ENCODE assay signal across 8 cellular contexts in genomic region chr1:116372651-116373444, GRCh38. TPM values are rescaled to one million over a fixed set of nuclear protein-coding genes. Genes with fewer than 3 reads are reported as not detected.
DNase-seq lines count a peak whose midpoint lies in the region; ATAC-seq and TF ChIP-seq lines count a peak whose summit lies in the region.

TSS of gene ATP1A1 (plus strand) at chr1:116373244. CDS start at chr1:116373512, 268 bp downstream.

- no peak for TF ChIP-seq CTCF in lung (IDR thresholded peaks at IDR 0.05; ENCODE audit: control extremely low read depth, extremely low read depth)

- no peaks in the 10 kb centered on the region for H3K9me3 ChIP-seq in ectodermal cell (ENCODE audit: control insufficient read depth, low read length)
- H3K9me3 ChIP-seq in lung (ENCODE audit: control insufficient read depth in 2 of 2, insufficient read depth in 1 of 2, low read length in 1 of 2): no peaks in the 10 kb centered on the region

- H3K27me3 ChIP-seq in ectodermal cell (ENCODE audit: control insufficient read depth, insufficient read depth, low read length, poor library complexity, severe bottlenecking): peaks cover 21% of the 10 kb centered on the region
- H3K27me3 ChIP-seq in lung (ENCODE audit: control insufficient read depth, insufficient read depth): no peaks in the 10 kb centered on the region

- DNase-seq in COLO668 (lab: John Stamatoyannopoulos, UW; ENCODE audit: unreplicated experiment) (peak; percentile 97), HT-29 (ENCODE audit: low spot score) (peak; percentile 90), NK-92 (lab: John Stamatoyannopoulos, UW; ENCODE audit: unreplicated experiment) (peak; percentile 59), lung (ENCODE audit: low spot score) (peak; percentile 98)
- DNase-seq in activated CD8-positive, alpha-beta memory T cell treated with anti-CD3 and anti-CD28 coated beads for 1 hour (ENCODE audit: extremely low read depth in 1 of 2, low read depth in 1 of 2): peak; percentile 94 to 98
- DNase-seq in stimulated activated CD4-positive, alpha-beta T cell treated with anti-CD3 and anti-CD28 coated beads, TNF-alpha, amount 100 ng/mL, for 24 hours (ENCODE audit: low read depth in 3 of 3): peak; percentile 97 to 98 (median 98)

- H3K4me1 ChIP-seq in ectodermal cell (ENCODE audit: control insufficient read depth, insufficient read depth, low read length): peaks cover 26% of the 10 kb centered on the region
- peaks cover 0 to 2% of the 10 kb centered on the region in 2 donors for H3K4me1 ChIP-seq in lung (ENCODE audit: control insufficient read depth in 2 of 2, insufficient read depth in 2 of 2, low read length in 2 of 2)

- H3K36me3 ChIP-seq in ectodermal cell (ENCODE audit: control insufficient read depth, insufficient read depth, low read length) (no peaks in the 10 kb centered on the region), lung (ENCODE audit: control insufficient read depth in 2 of 2, insufficient read depth in 2 of 2, low read length in 2 of 2) (no peaks in the 10 kb centered on the region)

- H3K4me3 ChIP-seq in ectodermal cell (ENCODE audit: insufficient read depth, low read depth, low read length) (peak within 1 kb of the TSS; percentile 75), lung (peak within 1 kb of the TSS; percentile 94)

- ATAC-seq in GM21360 (IDR thresholded peaks at IDR 0.05; ENCODE audit: unreplicated experiment) (peak; percentile 65), lung (ENCODE audit: insufficient read depth, low FRiP score) (peak; percentile 86)

- H3K27ac ChIP-seq in ectodermal cell (ENCODE audit: insufficient read depth, low read depth, low read length, poor library complexity, severe bottlenecking) (peak within 1 kb of the TSS; percentile 95), lung (ENCODE audit: low read depth in 1 of 2, low read length in 1 of 2) (peak within 1 kb of the TSS; percentile 99 to 100)

- 0% methylated on average over 79 to 81 of the region's 81 CpGs for WGBS in ectodermal cell, 2 experiments
- 0 to 1% methylated on average over 41 to 81 of the region's 81 CpGs for WGBS in lung, 2 donors

RNA-seq across cellular contexts. Expression of gene ATP1A1, which starts in this region (rescaled TPM):
- total RNA-seq in HT-29 (2014; rRNA removed; shearing (Covaris generic)): 119 and 151 TPM in 2 replicates
- polyA plus RNA-seq in ectodermal cell (2013, experiment 1 of 4): 243 TPM
- 256 TPM for polyA plus RNA-seq in ectodermal cell (2013, experiment 2 of 4)
- 189 TPM for polyA plus RNA-seq in ectodermal cell (2013, experiment 3 of 4)
- polyA plus RNA-seq in ectodermal cell (2013, experiment 4 of 4): 207 TPM
- 100 to 1,000 TPM; 561 to 715 TPM for total RNA-seq in lung
- polyA plus RNA-seq in lung: 100 to 1,000 TPM; 320 to 663 TPM

Comparison
In these comparisons a context has a peak if more than half of its experiments do, and no peak if none do; other contexts are left out.
1. Peak in every context shown above with its lines: DNase-seq, ATAC-seq, H3K4me3 ChIP-seq and H3K27ac ChIP-seq.